ENCODE assay signal across 23 cellular contexts in genomic region chr6:132570221-132570777, GRCh38. TPM values are rescaled to one million over a fixed set of nuclear protein-coding genes. Genes with fewer than 3 reads are reported as not detected.
"Had no signal": no experiment of that assay in that cellular context is flagged by ENCODE, and none has a peak within 500 bp of the region (broad histone marks: within the 10 kb centered on the region; RNA-seq: fewer than 3 reads in every experiment).

Gene TAAR6, plus strand, starts transcription at chr6:132570322. Its CDS starts 0 bp downstream, at chr6:132570322.

- H3K27me3 ChIP-seq: ascending aorta, breast epithelium, right atrium auricular region had no signal

- H3K27ac ChIP-seq: ascending aorta, breast epithelium, lower lobe of right lung, parathyroid adenoma, right atrium auricular region, skin epidermis had no signal

- DNase-seq: activated naive CD8-positive, alpha-beta T cell treated with anti-CD3 and anti-CD28 coated beads for 36 hours; erythroblast; lower lobe of right lung; SK-N-SH; stimulated activated CD4-positive, alpha-beta T cell treated with anti-CD3 and anti-CD28 coated beads, Interleukin-15, amount 100 ng/mL, for 24 hours; stimulated activated CD4-positive, alpha-beta T cell treated with anti-CD3 and anti-CD28 coated beads, Interleukin-4, amount 100 ng/mL, for 1 hour; stimulated activated naive CD4-positive, alpha-beta T cell; T-cell; T-helper 9 cell; trophoblast cell had no signal

- H3K4me3 ChIP-seq: ascending aorta, breast epithelium, lower lobe of right lung, right atrium auricular region, skin epidermis had no signal

- ATAC-seq: activated CD4-positive, CD25-positive, alpha-beta regulatory T cell treated with anti-CD3 and anti-CD28 coated beads, Interleukin-2, amount 50 U/mL, for 24 hours; lower lobe of right lung; T-cell had no signal

- H3K4me1 ChIP-seq: ascending aorta, breast epithelium, lower lobe of right lung, parathyroid adenoma, right atrium auricular region had no signal

- H3K9me3 ChIP-seq: ascending aorta, breast epithelium, lower lobe of right lung, right atrium auricular region, SK-N-SH had no signal

- H3K36me3 ChIP-seq: ascending aorta, breast epithelium, lower lobe of right lung, right atrium auricular region had no signal

RNA-seq across cellular contexts. Expression of gene TAAR6, which starts in this region (rescaled TPM):
- total RNA-seq: activated CD8-positive, alpha-beta memory T cell treated with anti-CD3 and anti-CD28 coated beads for 36 hours; activated naive CD8-positive, alpha-beta T cell treated with anti-CD3 and anti-CD28 coated beads for 36 hours; activated T-helper 1 cell treated with anti-CD3 and anti-CD28 coated beads, Interleukin-12 subunit alpha, Interleukin-12 subunit beta, Interleukin-2, Interleukin-4 antibody, amounts not matched to agents 30 ng/mL and 10 ng/mL and 1 ng/mL, durations not matched to agents 14 hours and 24 hours and 36 hours; ascending aorta; breast epithelium; chondrocyte; dermis microvascular lymphatic vessel endothelial cell; glomerular endothelial cell; lower lobe of right lung; neural crest cell; right atrium auricular region; subcutaneous adipose tissue; T-cell had no signal
- polyA plus RNA-seq: SK-N-SH had no signal
